In genomic region chr10:14665304-14665703, GRCh38 we compare ENCODE assay signal across 12 cellular contexts.
A peak's percentile ranks its signal among the peaks of the same experiment; 100 is the strongest.
DNase-seq lines count a peak whose midpoint lies in the region; FAIRE-seq and TF ChIP-seq lines count a peak whose summit lies in the region.
"Had no signal": no experiment of that assay in that cellular context is flagged by ENCODE, and none has a peak within 500 bp of the region (broad histone marks: within the 10 kb centered on the region; RNA-seq: fewer than 3 reads in every experiment).

No MANE protein-coding gene starts in this region.

- no peak overlapping the region for H3K4me3 ChIP-seq in cardiac fibroblast (replicated peaks in 1 of 2; ENCODE audit: low read depth in 2 of 2, low read length in 2 of 2)

- H3K4me3 Mint-ChIP-seq in activated naive CD4-positive, alpha-beta T cell treated with anti-CD3 and anti-CD28 coated beads for 36 hours, result no peak overlapping the region
- no peak overlapping the region for H3K4me3 Mint-ChIP-seq in activated naive CD4-positive, alpha-beta T cell treated with anti-CD3 and anti-CD28 coated beads, Interleukin-2, amount 10 ng/mL, durations not matched to agents 7 days and 5 days
- H3K4me3 Mint-ChIP-seq: activated CD4-positive, alpha-beta T cell treated with anti-CD3 and anti-CD28 coated beads, Interleukin-2, amount 10 ng/mL, durations not matched to agents 7 days and 5 days; stimulated activated naive B cell treated with anti-CD40 and anti-IgM and Interleukin-4, amounts not matched to agents 10 μg/mL and 1 μg/mL and 100 μg/mL, for 72 hours had no signal

- intact Hi-C loops in activated naive CD4-positive, alpha-beta T cell treated with anti-CD3 and anti-CD28 coated beads for 36 hours (cut with micrococcal nuclease), result loop anchor here (1.0 to 5.0 kb wide), 8 partner anchors 17 to 478 kb away; partner anchors contain the start of gene DCLRE1C

- peaks cover 53% of the 10 kb centered on the region for H3K4me1 Mint-ChIP-seq in activated naive CD4-positive, alpha-beta T cell treated with anti-CD3 and anti-CD28 coated beads for 36 hours (ENCODE audit: low read depth)
- peaks cover 29% of the 10 kb centered on the region for H3K4me1 Mint-ChIP-seq in activated naive CD4-positive, alpha-beta T cell treated with anti-CD3 and anti-CD28 coated beads, Interleukin-2, amount 10 ng/mL, durations not matched to agents 7 days and 5 days

- TF ChIP-seq CTCF in cardiac fibroblast (IDR thresholded peaks at IDR 0.05; ENCODE audit: low read depth, low read length) (no peak), D721Med (IDR thresholded peaks at IDR 0.05; ENCODE audit: insufficient read depth, missing control alignments) (no peak)

- no peaks in the 10 kb centered on the region for H3K27me3 Mint-ChIP-seq in activated naive CD4-positive, alpha-beta T cell treated with anti-CD3 and anti-CD28 coated beads for 36 hours (ENCODE audit: low read depth)
- no peaks in the 10 kb centered on the region for H3K27me3 Mint-ChIP-seq in activated naive CD4-positive, alpha-beta T cell treated with anti-CD3 and anti-CD28 coated beads, Interleukin-2, amount 10 ng/mL, durations not matched to agents 7 days and 5 days
- H3K27me3 Mint-ChIP-seq: activated CD4-positive, alpha-beta T cell treated with anti-CD3 and anti-CD28 coated beads, Interleukin-2, amount 10 ng/mL, durations not matched to agents 7 days and 5 days; stimulated activated naive B cell treated with anti-CD40 and anti-IgM and Interleukin-4, amounts not matched to agents 10 μg/mL and 1 μg/mL and 100 μg/mL, for 72 hours had no signal

- H3K9me3 Mint-ChIP-seq in activated naive CD4-positive, alpha-beta T cell treated with anti-CD3 and anti-CD28 coated beads for 36 hours, result peaks cover 16% of the 10 kb centered on the region
- H3K9me3 Mint-ChIP-seq in activated naive CD4-positive, alpha-beta T cell treated with anti-CD3 and anti-CD28 coated beads, Interleukin-2, amount 10 ng/mL, durations not matched to agents 7 days and 5 days, result peaks cover 22% of the 10 kb centered on the region

- no peak for FAIRE-seq in D721Med (lab: Jason Lieb, UNC)
- FAIRE-seq: GM12892 had no signal

- H3K36me3 Mint-ChIP-seq in activated naive CD4-positive, alpha-beta T cell treated with anti-CD3 and anti-CD28 coated beads for 36 hours (ENCODE audit: low read depth), result peaks cover 14% of the 10 kb centered on the region
- H3K36me3 Mint-ChIP-seq in activated naive CD4-positive, alpha-beta T cell treated with anti-CD3 and anti-CD28 coated beads, Interleukin-2, amount 10 ng/mL, durations not matched to agents 7 days and 5 days, result peaks cover 5% of the 10 kb centered on the region

- CTCF ChIA-PET in activated naive CD4-positive, alpha-beta T cell treated with anti-CD3 and anti-CD28 coated beads for 36 hours (lab: Charles Lee), result interaction anchor here (1.0 to 1.3 kb wide), 2 partner anchors 65 to 167 kb away, joined by 3 to 6 read pairs; no protein-coding TSS in a partner anchor
- CTCF ChIA-PET in activated naive CD4-positive, alpha-beta T cell treated with anti-CD3 and anti-CD28 coated beads, Interleukin-2, amount 10 ng/mL, durations not matched to agents 7 days and 5 days (lab: Charles Lee), result no interaction called here

- peak; percentile 65 for DNase-seq in activated naive CD4-positive, alpha-beta T cell treated with anti-CD3 and anti-CD28 coated beads for 36 hours
- DNase-seq in activated naive CD4-positive, alpha-beta T cell treated with anti-CD3 and anti-CD28 coated beads, Interleukin-2, amount 10 ng/mL, durations not matched to agents 7 days and 5 days, result no peak
- peak; percentile 81 for DNase-seq in NCI-H345 (lab: John Stamatoyannopoulos, UW)
- DNase-seq in cardiac fibroblast (ENCODE audit: low read depth in 2 of 2), result peak; percentile 8 to 10
- peak; percentile 71 for DNase-seq in renal cortical epithelial cell (ENCODE audit: low read depth)
- no peak for DNase-seq in D721Med (ENCODE audit: insufficient read length, low spot score)
- DNase-seq in iPS-NIHi7 (ENCODE audit: extremely low spot score), result no peak
- DNase-seq in effector CD8-positive, alpha-beta T cell (lab: John Stamatoyannopoulos, UW), result no peak
- DNase-seq: activated CD4-positive, alpha-beta T cell treated with anti-CD3 and anti-CD28 coated beads, Interleukin-2, amount 10 ng/mL, durations not matched to agents 7 days and 5 days; glutamatergic neuron; stimulated activated naive B cell treated with anti-CD40 and anti-IgM and Interleukin-4, amounts not matched to agents 10 μg/mL and 1 μg/mL and 100 μg/mL, for 72 hours had no signal

- H3K27ac Mint-ChIP-seq in activated naive CD4-positive, alpha-beta T cell treated with anti-CD3 and anti-CD28 coated beads for 36 hours, result peak overlapping the region; percentile 78
- H3K27ac Mint-ChIP-seq in activated naive CD4-positive, alpha-beta T cell treated with anti-CD3 and anti-CD28 coated beads, Interleukin-2, amount 10 ng/mL, durations not matched to agents 7 days and 5 days, result no peak overlapping the region
- H3K27ac Mint-ChIP-seq: activated CD4-positive, alpha-beta T cell treated with anti-CD3 and anti-CD28 coated beads, Interleukin-2, amount 10 ng/mL, durations not matched to agents 7 days and 5 days; stimulated activated naive B cell treated with anti-CD40 and anti-IgM and Interleukin-4, amounts not matched to agents 10 μg/mL and 1 μg/mL and 100 μg/mL, for 72 hours had no signal

Comparison
In these comparisons a context has a peak if more than half of its experiments do, and no peak if none do; other contexts are left out.
1. DNase-seq: peak in activated naive CD4-positive, alpha-beta T cell treated with anti-CD3 and anti-CD28 coated beads for 36 hours (single experiment), NCI-H345 (single experiment), cardiac fibroblast (2 of 2) and renal cortical epithelial cell (single experiment); none in activated naive CD4-positive, alpha-beta T cell treated with anti-CD3 and anti-CD28 coated beads, Interleukin-2, amount 10 ng/mL, durations not matched to agents 7 days and 5 days (single experiment), D721Med (single experiment), iPS-NIHi7 (single experiment) and effector CD8-positive, alpha-beta T cell (single experiment).